Comparison of ENCODE assay signal across 23 cellular contexts in genomic region chr7:140990193-140990962, GRCh38.
"Had no signal": no experiment of that assay in that cellular context is flagged by ENCODE, and none has a peak within 500 bp of the region (broad histone marks: within the 10 kb centered on the region; RNA-seq: fewer than 3 reads in every experiment).

No MANE protein-coding gene starts in this region.

- H3K4me3 ChIP-seq: hepatocyte, psoas muscle, right atrium auricular region, thoracic aorta, upper lobe of left lung had no signal

- H3K36me3 ChIP-seq: right atrium auricular region, thoracic aorta, upper lobe of left lung had no signal

- H3K27ac ChIP-seq: hepatocyte, psoas muscle, right atrium auricular region, thoracic aorta, upper lobe of left lung had no signal

- ATAC-seq: activated naive CD8-positive, alpha-beta T cell treated with anti-CD3 and anti-CD28 coated beads, Interleukin-2, amount 50 U/mL, for 24 hours; left ventricle myocardium superior; natural killer cell; psoas muscle had no signal

- H3K4me1 ChIP-seq: psoas muscle, right atrium auricular region, upper lobe of left lung had no signal

- DNase-seq: activated B cell treated with CpG ODN at 0.5 μM for 24 hours; activated CD4-positive, alpha-beta memory T cell treated with anti-CD3 and anti-CD28 coated beads for 36 hours; activated CD4-positive, alpha-beta T cell treated with anti-CD3 and anti-CD28 coated beads for 4 hours; activated effector memory CD4-positive, alpha-beta T cell treated with anti-CD3 and anti-CD28 coated beads, Interleukin-2, amount 50 U/mL, for 16 hours; activated naive CD4-positive, alpha-beta T cell treated with anti-CD3 and anti-CD28 coated beads, Interleukin-2, amount 10 ng/mL, durations not matched to agents 7 days and 5 days; activated naive CD8-positive, alpha-beta T cell treated with anti-CD3 and anti-CD28 coated beads, Interleukin-2, amount 50 U/mL, for 24 hours; anterior cingulate cortex; effector CD8-positive, alpha-beta T cell; erythroblast; foreskin melanocyte; immature natural killer cell; left ventricle myocardium superior; mammary epithelial cell; midbrain; natural killer cell; psoas muscle; stimulated activated CD4-positive, alpha-beta T cell treated with anti-CD3 and anti-CD28 coated beads, Interleukin-4, amount 100 ng/mL, for 24 hours; stimulated activated naive CD4-positive, alpha-beta T cell treated with Interleukin-2 at 50 U/mL for 16 hours; T-helper 1 cell had no signal

- H3K27me3 ChIP-seq: hepatocyte, right atrium auricular region, upper lobe of left lung had no signal

- H3K9me3 ChIP-seq: psoas muscle, right atrium auricular region, thoracic aorta, upper lobe of left lung had no signal
